1 cellular context compared by ENCODE assay signal in the genomic region with DNA sequence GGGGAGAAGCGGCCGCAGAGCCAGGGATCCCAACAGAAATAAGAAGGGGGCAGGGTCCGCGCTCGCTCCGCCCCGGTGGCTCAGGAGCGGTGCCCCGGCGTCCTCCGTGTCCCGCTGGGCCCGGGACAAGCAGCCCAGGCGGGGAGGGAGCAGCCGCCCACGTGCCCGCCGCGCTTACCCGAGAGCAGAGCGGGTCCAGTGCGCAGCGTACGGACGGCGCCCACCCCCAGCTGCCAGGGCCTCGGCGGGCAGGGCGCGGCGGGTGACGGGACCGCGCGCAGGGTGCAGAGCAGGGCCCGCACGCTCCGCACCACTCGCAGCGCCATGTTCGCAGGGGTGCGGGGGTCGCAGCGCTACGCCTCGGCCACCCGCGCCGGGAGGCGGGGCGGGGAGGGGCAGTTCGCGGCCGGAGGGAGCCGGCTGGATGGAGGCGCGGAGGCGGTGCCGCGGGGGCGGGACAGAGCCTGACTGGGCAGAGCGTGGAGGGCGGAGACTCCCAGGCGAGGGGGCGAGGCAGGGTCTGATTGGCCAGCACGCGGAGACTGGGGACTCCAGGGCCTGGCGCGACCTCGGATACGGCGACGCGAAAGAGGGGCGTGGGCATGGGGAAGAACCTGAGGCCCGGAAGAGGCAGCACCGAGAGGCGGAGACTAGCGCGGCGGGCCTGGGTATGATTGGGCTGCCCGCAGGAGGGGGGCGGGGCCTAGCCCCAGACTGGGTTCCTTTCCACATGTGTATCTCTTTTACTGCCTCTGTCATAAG.
A peak's percentile ranks its signal among the peaks of the same experiment; 100 is the strongest.
TF ChIP-seq lines count a peak whose summit lies in the region.

A gene (minus strand): TSS at position 443 of the 762 bp plus-strand sequence. CDS start 117 bp downstream, at position 326.

TF ChIP-seq in K562, 482 proteins besides CTCF, POLR2A, EP300 and RAD21 (continued from another document):
- TF ChIP-seq, protein P1, sequence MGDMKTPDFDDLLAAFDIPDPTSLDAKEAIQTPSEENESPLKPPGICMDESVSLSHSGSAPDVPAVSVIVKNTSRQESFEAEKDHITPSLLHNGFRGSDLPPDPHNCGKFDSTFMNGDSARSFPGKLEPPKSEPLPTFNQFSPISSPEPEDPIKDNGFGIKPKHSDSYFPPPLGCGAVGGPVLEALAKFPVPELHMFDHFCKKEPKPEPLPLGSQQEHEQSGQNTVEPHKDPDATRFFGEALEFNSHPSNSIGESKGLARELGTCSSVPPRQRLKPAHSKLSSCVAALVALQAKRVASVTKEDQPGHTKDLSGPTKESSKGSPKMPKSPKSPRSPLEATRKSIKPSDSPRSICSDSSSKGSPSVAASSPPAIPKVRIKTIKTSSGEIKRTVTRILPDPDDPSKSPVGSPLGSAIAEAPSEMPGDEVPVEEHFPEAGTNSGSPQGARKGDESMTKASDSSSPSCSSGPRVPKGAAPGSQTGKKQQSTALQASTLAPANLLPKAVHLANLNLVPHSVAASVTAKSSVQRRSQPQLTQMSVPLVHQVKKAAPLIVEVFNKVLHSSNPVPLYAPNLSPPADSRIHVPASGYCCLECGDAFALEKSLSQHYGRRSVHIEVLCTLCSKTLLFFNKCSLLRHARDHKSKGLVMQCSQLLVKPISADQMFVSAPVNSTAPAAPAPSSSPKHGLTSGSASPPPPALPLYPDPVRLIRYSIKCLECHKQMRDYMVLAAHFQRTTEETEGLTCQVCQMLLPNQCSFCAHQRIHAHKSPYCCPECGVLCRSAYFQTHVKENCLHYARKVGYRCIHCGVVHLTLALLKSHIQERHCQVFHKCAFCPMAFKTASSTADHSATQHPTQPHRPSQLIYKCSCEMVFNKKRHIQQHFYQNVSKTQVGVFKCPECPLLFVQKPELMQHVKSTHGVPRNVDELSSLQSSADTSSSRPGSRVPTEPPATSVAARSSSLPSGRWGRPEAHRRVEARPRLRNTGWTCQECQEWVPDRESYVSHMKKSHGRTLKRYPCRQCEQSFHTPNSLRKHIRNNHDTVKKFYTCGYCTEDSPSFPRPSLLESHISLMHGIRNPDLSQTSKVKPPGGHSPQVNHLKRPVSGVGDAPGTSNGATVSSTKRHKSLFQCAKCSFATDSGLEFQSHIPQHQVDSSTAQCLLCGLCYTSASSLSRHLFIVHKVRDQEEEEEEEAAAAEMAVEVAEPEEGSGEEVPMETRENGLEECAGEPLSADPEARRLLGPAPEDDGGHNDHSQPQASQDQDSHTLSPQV (IDR thresholded peaks at IDR 0.05) = peak; percentile 27
- TF ChIP-seq SP1 (CRISPR knock-in tag; IDR thresholded peaks at IDR 0.05) (peak; percentile 81), ZFP1 (CRISPR knock-in tag; IDR thresholded peaks at IDR 0.05) (no peak), ELF4 (CRISPR knock-in tag; IDR thresholded peaks at IDR 0.05) (0 out of 2 replicates have a peak, but pooled peaks have one; percentile 32), ZNF830 (CRISPR knock-in tag; IDR thresholded peaks at IDR 0.05) (0 out of 2 replicates have a peak, but pooled peaks have one; percentile 20), POLR2G (IDR thresholded peaks at IDR 0.05; ENCODE audit: low read depth, low read length) (peak; percentile 87), NFRKB (IDR thresholded peaks at IDR 0.05; ENCODE audit: low read depth) (peak; percentile 23; the same call in 1 of the 2 replicates), YBX1 (IDR thresholded peaks at IDR 0.05) (no peak)
- TF ChIP-seq, protein P2, sequence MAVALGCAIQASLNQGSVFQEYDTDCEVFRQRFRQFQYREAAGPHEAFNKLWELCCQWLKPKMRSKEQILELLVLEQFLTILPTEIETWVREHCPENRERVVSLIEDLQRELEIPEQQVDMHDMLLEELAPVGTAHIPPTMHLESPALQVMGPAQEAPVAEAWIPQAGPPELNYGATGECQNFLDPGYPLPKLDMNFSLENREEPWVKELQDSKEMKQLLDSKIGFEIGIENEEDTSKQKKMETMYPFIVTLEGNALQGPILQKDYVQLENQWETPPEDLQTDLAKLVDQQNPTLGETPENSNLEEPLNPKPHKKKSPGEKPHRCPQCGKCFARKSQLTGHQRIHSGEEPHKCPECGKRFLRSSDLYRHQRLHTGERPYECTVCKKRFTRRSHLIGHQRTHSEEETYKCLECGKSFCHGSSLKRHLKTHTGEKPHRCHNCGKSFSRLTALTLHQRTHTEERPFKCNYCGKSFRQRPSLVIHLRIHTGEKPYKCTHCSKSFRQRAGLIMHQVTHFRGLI (CRISPR knock-in tag; IDR thresholded peaks at IDR 0.05) = no peak
- TF ChIP-seq, protein P3, sequence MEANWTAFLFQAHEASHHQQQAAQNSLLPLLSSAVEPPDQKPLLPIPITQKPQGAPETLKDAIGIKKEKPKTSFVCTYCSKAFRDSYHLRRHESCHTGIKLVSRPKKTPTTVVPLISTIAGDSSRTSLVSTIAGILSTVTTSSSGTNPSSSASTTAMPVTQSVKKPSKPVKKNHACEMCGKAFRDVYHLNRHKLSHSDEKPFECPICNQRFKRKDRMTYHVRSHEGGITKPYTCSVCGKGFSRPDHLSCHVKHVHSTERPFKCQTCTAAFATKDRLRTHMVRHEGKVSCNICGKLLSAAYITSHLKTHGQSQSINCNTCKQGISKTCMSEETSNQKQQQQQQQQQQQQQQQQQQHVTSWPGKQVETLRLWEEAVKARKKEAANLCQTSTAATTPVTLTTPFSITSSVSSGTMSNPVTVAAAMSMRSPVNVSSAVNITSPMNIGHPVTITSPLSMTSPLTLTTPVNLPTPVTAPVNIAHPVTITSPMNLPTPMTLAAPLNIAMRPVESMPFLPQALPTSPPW (CRISPR knock-in tag; IDR thresholded peaks at IDR 0.05) = peak; percentile 86
- TF ChIP-seq, protein P4, sequence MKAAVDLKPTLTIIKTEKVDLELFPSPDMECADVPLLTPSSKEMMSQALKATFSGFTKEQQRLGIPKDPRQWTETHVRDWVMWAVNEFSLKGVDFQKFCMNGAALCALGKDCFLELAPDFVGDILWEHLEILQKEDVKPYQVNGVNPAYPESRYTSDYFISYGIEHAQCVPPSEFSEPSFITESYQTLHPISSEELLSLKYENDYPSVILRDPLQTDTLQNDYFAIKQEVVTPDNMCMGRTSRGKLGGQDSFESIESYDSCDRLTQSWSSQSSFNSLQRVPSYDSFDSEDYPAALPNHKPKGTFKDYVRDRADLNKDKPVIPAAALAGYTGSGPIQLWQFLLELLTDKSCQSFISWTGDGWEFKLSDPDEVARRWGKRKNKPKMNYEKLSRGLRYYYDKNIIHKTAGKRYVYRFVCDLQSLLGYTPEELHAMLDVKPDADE (conservative IDR thresholded peaks at IDR 0.05; ENCODE audit: control insufficient read depth, low read depth, low read length) = peak; percentile 61
TF ChIP-seq in K562: peak in this region for 100.
